Comparison of ENCODE assay signal across 24 cellular contexts in the genomic region with DNA sequence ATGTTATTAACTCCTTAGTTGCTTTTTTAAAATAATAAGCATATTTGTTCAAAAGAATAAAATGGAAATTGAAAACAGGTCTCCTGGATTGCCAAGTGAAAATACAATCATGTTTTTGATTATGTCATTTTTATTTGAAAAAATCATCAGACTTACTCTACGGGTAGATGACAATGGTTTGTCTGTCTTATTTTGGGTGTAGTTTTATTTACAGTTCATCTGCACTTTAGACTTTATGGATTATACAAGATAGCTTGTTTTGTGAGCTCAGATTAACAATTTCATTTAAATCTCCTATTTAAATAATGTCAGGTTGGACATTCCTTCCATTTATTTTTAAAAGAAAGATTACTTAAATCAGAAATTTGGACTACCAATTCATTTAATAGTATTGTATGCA.
"Had no signal": no experiment of that assay in that cellular context is flagged by ENCODE, and none has a peak within 500 bp of the region (broad histone marks: within the 10 kb centered on the region; RNA-seq: fewer than 3 reads in every experiment).

No MANE protein-coding gene starts in this region.

- H3K27me3 ChIP-seq: dorsolateral prefrontal cortex, gastrocnemius medialis, ovary, sigmoid colon, spleen, tibial nerve, upper lobe of left lung had no signal

- H3K36me3 ChIP-seq: ovary had no signal

- H3K4me1 ChIP-seq: gastrocnemius medialis, lower lobe of right lung, sigmoid colon, spleen, tibial nerve, upper lobe of left lung had no signal

- H3K4me3 ChIP-seq: dorsolateral prefrontal cortex, gastrocnemius medialis, left ventricle myocardium inferior, lower lobe of right lung, ovary, psoas muscle, sigmoid colon, spleen, thoracic aorta, tibial nerve, upper lobe of left lung had no signal

- H3K9me3 ChIP-seq: gastrocnemius medialis, left ventricle myocardium inferior, lower lobe of right lung, ovary, psoas muscle, sigmoid colon, spleen, thoracic aorta, tibial nerve, upper lobe of left lung had no signal

- ATAC-seq: gastrocnemius medialis; left cardiac atrium; lower lobe of right lung; naive thymus-derived CD8-positive, alpha-beta T cell; psoas muscle; right cardiac atrium; stimulated activated memory B cell treated with anti-CD40 and anti-IgM and Interleukin-4, amounts not matched to agents 10 μg/mL and 1 μg/mL and 100 μg/mL, for 72 hours; stimulated activated naive CD8-positive, alpha-beta T cell treated with anti-CD3 and anti-CD28 coated beads, Interleukin-15, Interleukin-2, amounts not matched to agents 100 U/mL and 50 U/mL, for 24 hours had no signal

- DNase-seq: dorsolateral prefrontal cortex; effector CD4-positive, alpha-beta T cell; gastrocnemius medialis; head of caudate nucleus; left cardiac atrium; left ventricle myocardium inferior; lower lobe of right lung; naive thymus-derived CD8-positive, alpha-beta T cell; nephron progenitor cell; occipital lobe; ovary; posterior cingulate gyrus; psoas muscle; right cardiac atrium; sigmoid colon; spleen; stimulated activated CD4-positive, alpha-beta T cell treated with anti-CD3 and anti-CD28 coated beads, Interleukin-4, amount 100 ng/mL, for 4 hours; stimulated activated naive CD8-positive, alpha-beta T cell treated with anti-CD3 and anti-CD28 coated beads, Interleukin-15, Interleukin-2, amounts not matched to agents 100 U/mL and 50 U/mL, for 24 hours; substantia nigra had no signal

- H3K27ac ChIP-seq: dorsolateral prefrontal cortex, gastrocnemius medialis, left ventricle myocardium inferior, lower lobe of right lung, ovary, psoas muscle, sigmoid colon, spleen, thoracic aorta, tibial nerve, upper lobe of left lung had no signal

- FAIRE-seq: urothelium cell line had no signal
